Comparison of ENCODE assay signal across 10 cellular contexts in genomic region chr6:42748241-42748898, GRCh38. TPM values are rescaled to one million over a fixed set of nuclear protein-coding genes. Genes with fewer than 3 reads are reported as not detected.
DNase-seq lines count a peak whose midpoint lies in the region; ATAC-seq, FAIRE-seq and TF ChIP-seq lines count a peak whose summit lies in the region.
"Had no signal": no experiment of that assay in that cellular context is flagged by ENCODE, and none has a peak within 500 bp of the region (broad histone marks: within the 10 kb centered on the region; RNA-seq: fewer than 3 reads in every experiment).

No MANE protein-coding gene starts in this region.

- H3K9me3 ChIP-seq in BLaER1 (no peaks in the 10 kb centered on the region), HEK293 (ENCODE audit: control insufficient read depth, insufficient read depth, low read depth, low read length) (no peaks in the 10 kb centered on the region), K562 (replicated peaks; ENCODE audit: control insufficient read depth, insufficient read depth, low read depth, low read length) (no peaks in the 10 kb centered on the region)
- H3K9me3 ChIP-seq: gastroesophageal sphincter had no signal

- peak overlapping the region; percentile 98; the same call in 1 of the 2 replicates for H3K4me3 ChIP-seq in BLaER1
- no peak overlapping the region for H3K4me3 ChIP-seq in HEK293 (ENCODE audit: low read depth, low read length)
- H3K4me3 ChIP-seq in K562, result no peak overlapping the region

- in situ Hi-C loops in K562 (cut with MboI), result no loop called here

- 26% methylated on average over 7 of the region's 7 CpGs for WGBS in K562 (ENCODE audit: insufficient coverage, low coverage, missing lambda C conversion rate)

- FAIRE-seq in K562 (lab: Jason Lieb, UNC), result peak; percentile 51

- TF ChIP-seq POLR2A in K562 (conservative IDR thresholded peaks at IDR 0.05), result no peak

- DNase-seq in K562 (ENCODE audit: extremely low read depth in 1 of 4, low spot score in 3 of 4), result peak in 2 of 4 experiments; percentile 31 to 40
- DNase-seq in naive B cell, result no peak
- DNase-seq in NCI-H2029 treated with DMSO at 0.1 percent for 48 hours (lab: John Stamatoyannopoulos, UW), result no peak
- no peak for DNase-seq in stimulated activated naive CD4-positive, alpha-beta T cell treated with Interleukin-2 at 50 U/mL for 16 hours (lab: John Stamatoyannopoulos, UW)
- DNase-seq in NCI-H748 treated with DMSO at 0.1 percent for 48 hours (lab: John Stamatoyannopoulos, UW), result no peak
- DNase-seq: activated gamma-delta T cell had no signal

- intact Hi-C loops in K562 (cut with micrococcal nuclease), result loop anchor here (5.0 kb wide), 2 partner anchors 149 to 186 kb away; partner anchors contain the start of gene UBR2

- H4K20me1 ChIP-seq in BLaER1 (peaks cover 23% of the 10 kb centered on the region), K562 (replicated peaks; ENCODE audit: control insufficient read depth, insufficient read depth, low read length) (peaks cover 6% of the 10 kb centered on the region)

- H3K27me3 ChIP-seq in BLaER1 (no peaks in the 10 kb centered on the region), K562 (ENCODE audit: control insufficient read depth in 2 of 2, insufficient read depth in 2 of 2, low read length in 2 of 2) (no peaks in the 10 kb centered on the region)
- H3K27me3 ChIP-seq: gastroesophageal sphincter had no signal

- H3K9me3 Mint-ChIP-seq in naive B cell, result peaks cover 0 to 5% (median 2%) of the 10 kb centered on the region in 7 donors

- POLR2A ChIA-PET in HEK293 (lab: Yijun Ruan, JAX) (interaction anchor here (0.6 to 9.3 kb wide), 9 partner anchors 11 to 547 kb away, joined by 3 to 316 read pairs (median 5); partner anchors contain the start of genes BICRAL, RPL7L1 and UBR2), K562 (lab: Yijun Ruan, JAX) (interaction anchor here (0.6 to 6.6 kb wide), 10 partner anchors 8 to 827 kb away, joined by 3 to 73 read pairs (median 6); partner anchors contain the start of genes BICRAL, BYSL, MED20 and RPL7L1)

- ATAC-seq in K562, result no peak
- no peak for ATAC-seq in naive B cell (ENCODE audit: low read depth in 2 of 2)
- ATAC-seq in HG03039 (IDR thresholded peaks at IDR 0.05; ENCODE audit: unreplicated experiment), result no peak
- ATAC-seq: gastroesophageal sphincter had no signal

- peaks cover 4 to 12% of the 10 kb centered on the region in 2 donors for H3K36me3 Mint-ChIP-seq in naive B cell

- H3K79me2 ChIP-seq in K562 (ENCODE audit: control insufficient read depth, insufficient read depth, low read length), result peaks cover 36% of the 10 kb centered on the region

- no peak for TF ChIP-seq RAD21 in K562 (CRISPR knock-in tag; conservative IDR thresholded peaks at IDR 0.05 in 1 of 2, IDR thresholded peaks at IDR 0.05 in 1 of 2)

- H3K9me1 ChIP-seq in K562 (ENCODE audit: control insufficient read depth, insufficient read depth, low read length), result no peaks in the 10 kb centered on the region

- peak overlapping the region in 2 of 6 donors; percentile 54 to 82 for H3K27ac Mint-ChIP-seq in naive B cell

- H3K27me3 Mint-ChIP-seq in naive B cell, result no peaks in the 10 kb centered on the region

- BruUV-seq in K562 (replicated peaks; lab: Mats Ljungman, UMichigan), result no TSS peak

- CTCF ChIA-PET in HEK293 (lab: Yijun Ruan, JAX), result interaction anchor here (0.6 to 2.9 kb wide), 7 partner anchors 14 to 534 kb away, joined by 3 to 11 read pairs (median 5); no protein-coding TSS in a partner anchor
- CTCF ChIA-PET in K562 (lab: Yijun Ruan, JAX; ENCODE audit: low intra/inter-chr PET ratio), result no interaction called here

- TF ChIP-seq CTCF in HEK293 (tag by site-specific recombination; IDR thresholded peaks at IDR 0.05) (no peak), K562 (IDR thresholded peaks at IDR 0.05 in 2 of 3, conservative IDR thresholded peaks at IDR 0.05 in 1 of 3; ENCODE audit: insufficient read depth in 2 of 3, low read depth in 1 of 3, low read length in 3 of 3) (no peak)

- H3K9ac ChIP-seq in BLaER1 (peak overlapping the region; percentile 87), K562 (ENCODE audit: insufficient read depth in 1 of 2, low read depth in 2 of 2, low read length in 2 of 2) (peak overlapping the region in 1 of 2 experiments; percentile 87; a peak in 2 of 4 replicates)

- peaks cover 22 to 44% (median 30%) of the 10 kb centered on the region in 3 donors for H3K4me1 Mint-ChIP-seq in naive B cell

- peak overlapping the region; percentile 6 for H2AFZ ChIP-seq in K562 (ENCODE audit: low read depth, low read length)

- no peak for TF ChIP-seq EP300 in K562 (IDR thresholded peaks at IDR 0.05; ENCODE audit: low read length)

- H3K36me3 ChIP-seq in BLaER1, result no peaks in the 10 kb centered on the region
- H3K36me3 ChIP-seq in HEK293 (ENCODE audit: control insufficient read depth in 2 of 2, insufficient read depth in 1 of 2, low read length in 2 of 2), result peaks cover 0 to 5% of the 10 kb centered on the region in 2 experiments; a peak in 1 of 3 replicates
- peaks cover 7% of the 10 kb centered on the region; the same call in 2 of the 3 replicates for H3K36me3 ChIP-seq in K562 (ENCODE audit: control insufficient read depth, insufficient read depth, low read length)
- H3K36me3 ChIP-seq: gastroesophageal sphincter had no signal

- H3K4me3 Mint-ChIP-seq in naive B cell, result peak overlapping the region in 6 of 8 donors; percentile 94 to 100 (median 100)

- peak overlapping the region; percentile 83 for H3K4me2 ChIP-seq in BLaER1
- peak overlapping the region; percentile 87 for H3K4me2 ChIP-seq in K562 (ENCODE audit: insufficient read depth, low read length)

- H3K27ac ChIP-seq in BLaER1, result peak overlapping the region; percentile 90
- H3K27ac ChIP-seq in HEK293 (ENCODE audit: extremely low read depth, low read depth, low read length), result peak overlapping the region; percentile 45
- H3K27ac ChIP-seq in K562 (ENCODE audit: extremely low read depth, low read depth, low read length), result no peak overlapping the region

- H3K4me1 ChIP-seq in BLaER1 (peaks cover 40% of the 10 kb centered on the region), HEK293 (ENCODE audit: control insufficient read depth, insufficient read depth, low read length) (peaks cover 20% of the 10 kb centered on the region), K562 (replicated peaks in 1 of 2; ENCODE audit: control insufficient read depth in 2 of 2, insufficient read depth in 2 of 2, low read length in 2 of 2) (peaks cover 13 to 29% of the 10 kb centered on the region in 2 experiments)

RNA-seq across cellular contexts. Expression of gene TBCC, which starts 2.5 kb away (rescaled TPM):
- total RNA-seq in K562 (2011; cell fraction: chromatin; rRNA removed; ENCODE audit: low replicate concordance), result 19.4 and 28.3 TPM in 2 replicates
- total RNA-seq in K562 (2011; cell fraction: nucleolus; rRNA removed), result 29.3 and 40.5 TPM in 2 replicates
- total RNA-seq in K562 (2011; cell fraction: nucleoplasm; rRNA removed), result 32.5 and 32.9 TPM in 2 replicates
- total RNA-seq in K562 (2014; rRNA removed) (34.1 and 55.1 TPM in 2 replicates), K562 (2014; rRNA removed; fragmentation: Illumina TruSeq; extraction: Trizol) (16.1 and 20.9 TPM in 2 replicates), K562 (2015; rRNA removed; fragmentation: Illumina TruSeq; extraction: Trizol) (31.3 and 31.9 TPM in 2 replicates), K562 (2021) (27.8 and 28.7 TPM in 2 replicates)
- polyA plus RNA-seq in K562 (2011; rRNA removed) (16.5 and 19.5 TPM in 2 replicates), K562 (2014; fragmentation: Illumina TruSeq; extraction: Trizol) (23.3 and 24.8 TPM in 2 replicates), K562 (2014; fragmentation: Nextera tagmentation; extraction: Ambion mirVana) (1 to 10 TPM; 2.8 to 5.0 TPM), K562 (2014; rRNA removed) (28.9 and 29.5 TPM in 2 replicates), naive B cell (ENCODE audit: low read depth in 6 of 6) (100 to 1,000 TPM in 1 of 6 donors, 10 to 100 TPM in 5; 60.5 to 104 (median 71.8) TPM)
- 20.2 and 26.4 TPM in 2 replicates for polyA plus RNA-seq in K562 (2011; cell fraction: cytosol; rRNA removed)
- polyA plus RNA-seq in K562 (2011; cell fraction: nucleus; rRNA removed), result 28.2 and 28.3 TPM in 2 replicates
- 24.3 and 30.8 TPM in 2 replicates for polyA plus RNA-seq in K562 (2012)
- 5.2 and 6.0 TPM in 2 replicates for polyA minus RNA-seq in K562 (2011; rRNA and poly(A)+ RNA removed)
- polyA minus RNA-seq in K562 (2011; cell fraction: cytosol; rRNA and poly(A)+ RNA removed), result 8.4 and 9.8 TPM in 2 replicates
- polyA minus RNA-seq in K562 (2011; cell fraction: nucleus; rRNA and poly(A)+ RNA removed), result 8.9 and 15.4 TPM in 2 replicates

RNA-seq across cellular contexts. Expression of gene PRPH2, which starts 26.0 kb away (rescaled TPM):
- total RNA-seq in K562 (2011; cell fraction: chromatin; rRNA removed; ENCODE audit: low replicate concordance), result not detected in 2 replicates
- total RNA-seq in K562 (2011; cell fraction: nucleolus; rRNA removed), result 0.33 TPM in 1 of 2 replicates, not detected in the other
- total RNA-seq in K562 (2011; cell fraction: nucleoplasm; rRNA removed), result not detected in 2 replicates
- total RNA-seq in K562 (2014; rRNA removed) (0.04 TPM in 1 of 2 replicates, not detected in the other), K562 (2014; rRNA removed; fragmentation: Illumina TruSeq; extraction: Trizol) (not detected in 2 replicates), K562 (2015; rRNA removed; fragmentation: Illumina TruSeq; extraction: Trizol) (0.04 TPM in 1 of 2 replicates, not detected in the other), K562 (2021) (0.09 TPM in 1 of 2 replicates, not detected in the other)
- polyA plus RNA-seq in K562 (2011; rRNA removed) (0.03 and 0.04 TPM in 2 replicates), K562 (2014; fragmentation: Illumina TruSeq; extraction: Trizol) (0.03 and 0.10 TPM in 2 replicates), K562 (2014; fragmentation: Nextera tagmentation; extraction: Ambion mirVana) (under 1 TPM; 0.03 to 0.11 TPM), K562 (2014; rRNA removed) (0.26 TPM in 1 of 2 replicates, not detected in the other), naive B cell (ENCODE audit: low read depth in 6 of 6) (under 1 TPM in 4 of 6 donors, not detected in 2; 0.13 to 0.36 (median 0.23) TPM)
- polyA plus RNA-seq in K562 (2011; cell fraction: cytosol; rRNA removed), result 0.03 and 0.04 TPM in 2 replicates
- not detected in 2 replicates for polyA plus RNA-seq in K562 (2011; cell fraction: nucleus; rRNA removed)
- polyA plus RNA-seq in K562 (2012), result 0.08 and 0.11 TPM in 2 replicates
- polyA minus RNA-seq in K562 (2011; rRNA and poly(A)+ RNA removed), result 0.06 TPM in 1 of 2 replicates, not detected in the other
- not detected in 2 replicates for polyA minus RNA-seq in K562 (2011; cell fraction: cytosol; rRNA and poly(A)+ RNA removed)
- polyA minus RNA-seq in K562 (2011; cell fraction: nucleus; rRNA and poly(A)+ RNA removed), result 0.11 TPM in 1 of 2 replicates, not detected in the other

RNA-seq across cellular contexts. Expression of gene BICRAL, which starts 33.5 kb away (rescaled TPM):
- 17.0 and 22.8 TPM in 2 replicates for total RNA-seq in K562 (2011; cell fraction: chromatin; rRNA removed; ENCODE audit: low replicate concordance)
- total RNA-seq in K562 (2011; cell fraction: nucleolus; rRNA removed), result 9.5 TPM in 2 replicates
- total RNA-seq in K562 (2011; cell fraction: nucleoplasm; rRNA removed), result 13.6 and 16.9 TPM in 2 replicates
- total RNA-seq in K562 (2014; rRNA removed) (3.7 and 4.4 TPM in 2 replicates), K562 (2014; rRNA removed; fragmentation: Illumina TruSeq; extraction: Trizol) (5.6 and 6.6 TPM in 2 replicates), K562 (2015; rRNA removed; fragmentation: Illumina TruSeq; extraction: Trizol) (5.2 and 5.7 TPM in 2 replicates), K562 (2021) (9.2 and 10.2 TPM in 2 replicates)
- polyA plus RNA-seq in K562 (2011; rRNA removed) (10.1 and 11.9 TPM in 2 replicates), K562 (2014; fragmentation: Illumina TruSeq; extraction: Trizol) (9.7 and 10.4 TPM in 2 replicates), K562 (2014; fragmentation: Nextera tagmentation; extraction: Ambion mirVana) (1 to 10 TPM; 1.2 to 1.4 TPM), K562 (2014; rRNA removed) (5.3 and 6.2 TPM in 2 replicates), naive B cell (ENCODE audit: low read depth in 6 of 6) (1 to 10 TPM; 1.8 to 4.9 (median 4.1) TPM)
- 9.1 and 13.7 TPM in 2 replicates for polyA plus RNA-seq in K562 (2011; cell fraction: cytosol; rRNA removed)
- polyA plus RNA-seq in K562 (2011; cell fraction: nucleus; rRNA removed), result 7.7 and 9.2 TPM in 2 replicates
- polyA plus RNA-seq in K562 (2012), result 5.7 and 7.4 TPM in 2 replicates
- polyA minus RNA-seq in K562 (2011; rRNA and poly(A)+ RNA removed), result 23.8 and 24.3 TPM in 2 replicates
- 10.1 and 10.7 TPM in 2 replicates for polyA minus RNA-seq in K562 (2011; cell fraction: cytosol; rRNA and poly(A)+ RNA removed)
- polyA minus RNA-seq in K562 (2011; cell fraction: nucleus; rRNA and poly(A)+ RNA removed), result 4.3 and 9.6 TPM in 2 replicates
